ENCODE assay signal across 24 cellular contexts in genomic region chr9:111838439-111838838, GRCh38. TPM values are rescaled to one million over a fixed set of nuclear protein-coding genes. Genes with fewer than 3 reads are reported as not detected.
"Had no signal": no experiment of that assay in that cellular context is flagged by ENCODE, and none has a peak within 500 bp of the region (broad histone marks: within the 10 kb centered on the region; RNA-seq: fewer than 3 reads in every experiment).

No MANE protein-coding gene starts in this region.

- H3K36me3 Mint-ChIP-seq: activated CD4-positive, alpha-beta memory T cell treated with anti-CD3 and anti-CD28 coated beads for 36 hours; activated naive CD4-positive, alpha-beta T cell treated with anti-CD3 and anti-CD28 coated beads, Interleukin-2, amount 50 U/mL, for 72 hours; memory B cell; naive thymus-derived CD4-positive, alpha-beta T cell; neural progenitor cell; WTC11 had no signal

- H3K4me1 ChIP-seq: neural progenitor cell, psoas muscle, tibial artery had no signal

- H3K9me3 ChIP-seq: psoas muscle, tibial artery had no signal

- H3K4me3 Mint-ChIP-seq: activated CD4-positive, alpha-beta memory T cell treated with anti-CD3 and anti-CD28 coated beads for 36 hours; activated CD4-positive, alpha-beta T cell treated with anti-CD3 and anti-CD28 coated beads for 36 hours; activated T-helper 1 cell treated with anti-CD3 and anti-CD28 coated beads, Interleukin-12 subunit alpha, Interleukin-12 subunit beta, Interleukin-2, Interleukin-4 antibody, amounts not matched to agents 30 ng/mL and 10 ng/mL and 1 ng/mL, durations not matched to agents 14 hours and 24 hours and 36 hours; memory B cell; naive thymus-derived CD4-positive, alpha-beta T cell; neural progenitor cell; WTC11 had no signal

- H3K4me1 Mint-ChIP-seq: activated CD4-positive, alpha-beta T cell treated with anti-CD3 and anti-CD28 coated beads for 36 hours; neural progenitor cell; WTC11 had no signal

- H3K4me3 ChIP-seq: neural progenitor cell, psoas muscle, tibial artery had no signal

- H3K9ac ChIP-seq: neural progenitor cell had no signal

- H3K27me3 ChIP-seq: neural progenitor cell, tibial artery had no signal

- DNase-seq: activated CD4-positive, alpha-beta memory T cell treated with anti-CD3 and anti-CD28 coated beads for 36 hours; activated CD4-positive, alpha-beta T cell treated with anti-CD3 and anti-CD28 coated beads for 36 hours; activated gamma-delta T cell treated with Interleukin-2 at 50 U/mL for 16 hours; activated T-cell treated with anti-CD3 and anti-CD28 coated beads for 4 hours; effector CD8-positive, alpha-beta T cell; foreskin melanocyte; glutamatergic neuron; kidney glomerular epithelial cell; naive thymus-derived CD4-positive, alpha-beta T cell; psoas muscle; right cardiac atrium; stimulated activated naive CD8-positive, alpha-beta T cell treated with anti-CD3 and anti-CD28 coated beads, Interleukin-15, Interleukin-2, amounts not matched to agents 100 U/mL and 50 U/mL, for 24 hours; substantia nigra; tibial artery had no signal

- H3K27ac Mint-ChIP-seq: activated CD4-positive, alpha-beta memory T cell treated with anti-CD3 and anti-CD28 coated beads for 36 hours; activated CD4-positive, alpha-beta T cell treated with anti-CD3 and anti-CD28 coated beads for 36 hours; activated naive CD4-positive, alpha-beta T cell treated with anti-CD3 and anti-CD28 coated beads, Interleukin-2, amount 50 U/mL, for 72 hours; activated T-helper 1 cell treated with anti-CD3 and anti-CD28 coated beads, Interleukin-12 subunit alpha, Interleukin-12 subunit beta, Interleukin-2, Interleukin-4 antibody, amounts not matched to agents 30 ng/mL and 10 ng/mL and 1 ng/mL, durations not matched to agents 14 hours and 24 hours and 36 hours; memory B cell; naive thymus-derived CD4-positive, alpha-beta T cell; neural progenitor cell; WTC11 had no signal

- H3K4me2 ChIP-seq: neural progenitor cell had no signal

- H3K27ac ChIP-seq: neural progenitor cell, psoas muscle, tibial artery had no signal

- H3K9me3 Mint-ChIP-seq: activated CD4-positive, alpha-beta memory T cell treated with anti-CD3 and anti-CD28 coated beads for 36 hours; activated T-helper 1 cell treated with anti-CD3 and anti-CD28 coated beads, Interleukin-12 subunit alpha, Interleukin-12 subunit beta, Interleukin-2, Interleukin-4 antibody, amounts not matched to agents 30 ng/mL and 10 ng/mL and 1 ng/mL, durations not matched to agents 14 hours and 24 hours and 36 hours; memory B cell; naive thymus-derived CD4-positive, alpha-beta T cell; neural progenitor cell; WTC11 had no signal

- H3K36me3 ChIP-seq: neural progenitor cell, tibial artery had no signal

RNA-seq across cellular contexts. Expression of gene SHOC1, which starts 43.7 kb away (rescaled TPM):
- total RNA-seq: activated CD4-positive, alpha-beta memory T cell treated with anti-CD3 and anti-CD28 coated beads for 36 hours; activated CD4-positive, alpha-beta T cell treated with anti-CD3 and anti-CD28 coated beads for 36 hours; activated T-helper 1 cell treated with anti-CD3 and anti-CD28 coated beads, Interleukin-12 subunit alpha, Interleukin-12 subunit beta, Interleukin-2, Interleukin-4 antibody, amounts not matched to agents 30 ng/mL and 10 ng/mL and 1 ng/mL, durations not matched to agents 14 hours and 24 hours and 36 hours; cerebellum; liver; naive thymus-derived CD4-positive, alpha-beta T cell; osteocyte; right cardiac atrium; skeletal muscle tissue; T-helper 1 cell treated with Interleukin-12 subunit alpha and Interleukin-12 subunit beta and Interleukin-4 antibody, amounts not matched to agents 30 ng/mL and 1 ng/mL, for 36 hours; WTC11 had no signal
